1 cellular context compared by ENCODE assay signal in the genomic region with DNA sequence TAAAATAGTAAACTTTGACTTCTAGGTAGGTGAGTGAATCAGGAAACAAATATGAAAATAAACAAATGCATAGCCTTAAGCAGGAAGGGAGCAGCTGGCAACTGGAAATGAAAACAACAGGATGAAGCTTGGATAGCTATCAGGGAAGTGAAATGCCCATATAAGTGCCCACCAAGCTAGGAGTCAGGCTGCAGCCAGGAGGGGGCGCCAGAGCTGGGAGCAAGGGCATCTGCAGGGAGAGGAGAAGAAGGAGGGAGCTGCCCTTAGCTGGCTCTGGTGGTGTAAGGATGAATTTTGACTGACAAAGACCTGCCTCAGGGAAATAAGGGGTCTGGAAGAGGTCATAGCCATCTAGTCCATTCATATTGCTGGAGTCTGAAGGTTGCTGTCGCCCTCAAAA.
TF ChIP-seq lines count a peak whose summit lies in the region.

No MANE protein-coding gene starts in this region.

TF ChIP-seq in neural cell, 6 proteins besides CTCF, POLR2A, EP300 and RAD21:
- TF ChIP-seq, protein P1, sequence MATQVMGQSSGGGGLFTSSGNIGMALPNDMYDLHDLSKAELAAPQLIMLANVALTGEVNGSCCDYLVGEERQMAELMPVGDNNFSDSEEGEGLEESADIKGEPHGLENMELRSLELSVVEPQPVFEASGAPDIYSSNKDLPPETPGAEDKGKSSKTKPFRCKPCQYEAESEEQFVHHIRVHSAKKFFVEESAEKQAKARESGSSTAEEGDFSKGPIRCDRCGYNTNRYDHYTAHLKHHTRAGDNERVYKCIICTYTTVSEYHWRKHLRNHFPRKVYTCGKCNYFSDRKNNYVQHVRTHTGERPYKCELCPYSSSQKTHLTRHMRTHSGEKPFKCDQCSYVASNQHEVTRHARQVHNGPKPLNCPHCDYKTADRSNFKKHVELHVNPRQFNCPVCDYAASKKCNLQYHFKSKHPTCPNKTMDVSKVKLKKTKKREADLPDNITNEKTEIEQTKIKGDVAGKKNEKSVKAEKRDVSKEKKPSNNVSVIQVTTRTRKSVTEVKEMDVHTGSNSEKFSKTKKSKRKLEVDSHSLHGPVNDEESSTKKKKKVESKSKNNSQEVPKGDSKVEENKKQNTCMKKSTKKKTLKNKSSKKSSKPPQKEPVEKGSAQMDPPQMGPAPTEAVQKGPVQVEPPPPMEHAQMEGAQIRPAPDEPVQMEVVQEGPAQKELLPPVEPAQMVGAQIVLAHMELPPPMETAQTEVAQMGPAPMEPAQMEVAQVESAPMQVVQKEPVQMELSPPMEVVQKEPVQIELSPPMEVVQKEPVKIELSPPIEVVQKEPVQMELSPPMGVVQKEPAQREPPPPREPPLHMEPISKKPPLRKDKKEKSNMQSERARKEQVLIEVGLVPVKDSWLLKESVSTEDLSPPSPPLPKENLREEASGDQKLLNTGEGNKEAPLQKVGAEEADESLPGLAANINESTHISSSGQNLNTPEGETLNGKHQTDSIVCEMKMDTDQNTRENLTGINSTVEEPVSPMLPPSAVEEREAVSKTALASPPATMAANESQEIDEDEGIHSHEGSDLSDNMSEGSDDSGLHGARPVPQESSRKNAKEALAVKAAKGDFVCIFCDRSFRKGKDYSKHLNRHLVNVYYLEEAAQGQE (IDR thresholded peaks at IDR 0.05; ENCODE audit: borderline replicate concordance): no peak
- no peak for TF ChIP-seq EZH2 (IDR thresholded peaks at IDR 0.05; ENCODE audit: borderline replicate concordance, insufficient read depth, low read length, poor library complexity, severe bottlenecking)
- no peak for TF ChIP-seq MXI1 (conservative IDR thresholded peaks at IDR 0.05; ENCODE audit: poor library complexity, severe bottlenecking)
- no peak for TF ChIP-seq SMC3 (conservative IDR thresholded peaks at IDR 0.05; ENCODE audit: poor library complexity)
- no peak for TF ChIP-seq POLR2AphosphoS5 (IDR thresholded peaks at IDR 0.05)
- TF ChIP-seq TAF1 (IDR thresholded peaks at IDR 0.05; ENCODE audit: low read depth): no peak
